Comparison of ENCODE assay signal across 17 cellular contexts in the genomic region with DNA sequence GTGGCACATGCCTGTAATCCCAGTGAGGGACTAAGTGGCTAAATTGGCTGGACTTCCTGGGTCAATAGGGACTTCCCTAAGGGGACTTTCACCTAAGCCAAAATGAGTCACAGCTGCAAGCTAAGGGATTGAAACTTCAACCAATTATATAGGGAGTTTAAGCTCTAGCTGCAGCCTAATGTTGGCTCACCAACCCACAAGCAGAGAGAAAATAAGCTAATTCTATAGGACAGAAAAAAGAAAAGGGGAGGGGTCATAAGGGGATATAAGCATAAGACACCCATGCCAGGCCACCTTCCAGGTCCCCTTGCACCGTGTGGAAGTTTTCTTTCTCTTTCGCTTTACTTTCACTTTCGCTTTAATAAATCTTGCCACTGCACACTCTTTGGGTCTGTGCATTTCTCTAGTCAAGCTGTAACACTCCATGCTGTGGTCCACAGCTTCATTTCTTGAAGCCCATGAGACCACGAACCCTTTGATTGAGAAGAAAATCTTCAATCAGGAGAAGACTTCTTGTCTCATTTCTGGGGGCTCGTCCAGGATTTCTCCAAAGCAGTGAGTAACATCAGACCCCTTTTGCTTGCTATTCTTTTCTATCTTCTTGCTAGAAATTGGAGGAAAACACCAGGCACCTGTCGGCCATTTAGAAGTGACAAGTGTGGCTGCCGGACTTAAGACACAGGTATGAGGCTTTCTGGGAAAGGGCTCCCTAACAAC.
DNase-seq lines count a peak whose midpoint lies in the region; ATAC-seq and TF ChIP-seq lines count a peak whose summit lies in the region.
"Had no signal": no experiment of that assay in that cellular context is flagged by ENCODE, and none has a peak within 500 bp of the region (broad histone marks: within the 10 kb centered on the region; RNA-seq: fewer than 3 reads in every experiment).

No MANE protein-coding gene starts in this region.

- H3K4me3 ChIP-seq in ACC112 (ENCODE audit: low read depth, low read length): peak overlapping the region; percentile 50
- no peak overlapping the region for H3K4me3 ChIP-seq in fibroblast of mammary gland (ENCODE audit: control insufficient read depth, low read depth, low read length)
- H3K4me3 ChIP-seq: colonic mucosa, esophagus squamous epithelium, upper lobe of left lung had no signal

- peak; percentile 53 for ATAC-seq in GM18907 (IDR thresholded peaks at IDR 0.05; ENCODE audit: unreplicated experiment)
- no peak for ATAC-seq in HG03095 (IDR thresholded peaks at IDR 0.05; ENCODE audit: unreplicated experiment)
- ATAC-seq in HG02588 (IDR thresholded peaks at IDR 0.05; ENCODE audit: unreplicated experiment): no peak
- ATAC-seq: activated T-cell treated with anti-CD3 and anti-CD28 coated beads, Interleukin-2, amount 50 U/mL, for 4 hours; Panc1; stimulated activated naive B cell treated with anti-CD40 and anti-IgM and Interleukin-4, amounts not matched to agents 10 μg/mL and 1 μg/mL and 100 μg/mL, for 72 hours had no signal

- H3K4me1 ChIP-seq in ACC112 (ENCODE audit: control insufficient read depth, insufficient read depth, low read length, unreplicated experiment): no peaks in the 10 kb centered on the region
- H3K4me1 ChIP-seq: colonic mucosa, esophagus squamous epithelium, upper lobe of left lung had no signal

- peak; percentile 5 for DNase-seq in NAMALWA (ENCODE audit: low spot score)
- DNase-seq in fibroblast of mammary gland (ENCODE audit: low read depth): peak; percentile 4
- no peak for DNase-seq in inferior parietal cortex (ENCODE audit: extremely low spot score)
- DNase-seq: activated T-cell treated with anti-CD3 and anti-CD28 coated beads, Interleukin-2, amount 50 U/mL, for 4 hours; amniotic stem cell; colonic mucosa; esophagus squamous epithelium; H9; NCI-H1048; stimulated activated naive B cell treated with anti-CD40 and anti-IgM and Interleukin-4, amounts not matched to agents 10 μg/mL and 1 μg/mL and 100 μg/mL, for 72 hours; upper lobe of left lung had no signal

- H3K27me3 ChIP-seq in ACC112 (ENCODE audit: insufficient read depth, low read length): no peaks in the 10 kb centered on the region
- H3K27me3 ChIP-seq: colonic mucosa, esophagus squamous epithelium, upper lobe of left lung had no signal

- no peak overlapping the region for H3K27ac ChIP-seq in ACC112 (ENCODE audit: low read depth, low read length)
- H3K27ac ChIP-seq: C4-2B, colonic mucosa, esophagus squamous epithelium, upper lobe of left lung had no signal

- no peaks in the 10 kb centered on the region for H3K79me2 ChIP-seq in ACC112 (ENCODE audit: control insufficient read depth, insufficient read depth, low read length, unreplicated experiment)

- TF ChIP-seq CTCF in fibroblast of mammary gland (conservative IDR thresholded peaks at IDR 0.05; ENCODE audit: control insufficient read depth, insufficient read depth, low read depth, low read length): no peak

- H2AFZ ChIP-seq in ACC112 (ENCODE audit: low read length, unreplicated experiment): peak overlapping the region; percentile 68

- H3K36me3 ChIP-seq in ACC112 (ENCODE audit: insufficient read depth, low read length): no peaks in the 10 kb centered on the region
- H3K36me3 ChIP-seq: colonic mucosa, esophagus squamous epithelium, upper lobe of left lung had no signal
